ENCODE assay signal across 8 cellular contexts in genomic region chr9:89564257-89564878, GRCh38. TPM values are rescaled to one million over a fixed set of nuclear protein-coding genes. Genes with fewer than 3 reads are reported as not detected.
DNase-seq lines count a peak whose midpoint lies in the region; ATAC-seq and TF ChIP-seq lines count a peak whose summit lies in the region.

No MANE protein-coding gene starts in this region.

- H3K27me3 Mint-ChIP-seq in CD4-positive, alpha-beta memory T cell = peaks cover 2 to 7% of the 10 kb centered on the region in 2 donors

- no peaks in the 10 kb centered on the region for H3K4me1 Mint-ChIP-seq in CD4-positive, alpha-beta memory T cell

- no peaks in the 10 kb centered on the region for H3K27me3 ChIP-seq in CD4-positive, alpha-beta memory T cell (ENCODE audit: insufficient read depth, low read length)

- no peak overlapping the region for H3K4me3 Mint-ChIP-seq in CD4-positive, alpha-beta memory T cell

- H3K9me3 ChIP-seq in CD4-positive, alpha-beta memory T cell (ENCODE audit: control insufficient read depth in 1 of 2, low read length in 2 of 2) = no peaks in the 10 kb centered on the region

- no peaks in the 10 kb centered on the region for H3K4me1 ChIP-seq in CD4-positive, alpha-beta memory T cell (ENCODE audit: insufficient read depth, low read length)

- H3K36me3 ChIP-seq in CD4-positive, alpha-beta memory T cell (ENCODE audit: insufficient read depth, low read length) = no peaks in the 10 kb centered on the region

- no peak for ATAC-seq in activated CD4-positive, CD25-positive, alpha-beta regulatory T cell treated with anti-CD3 and anti-CD28 coated beads, Interleukin-2, amount 50 U/mL, for 24 hours

- peak; percentile 58 for TF ChIP-seq CTCF in GM12864 (IDR thresholded peaks at IDR 0.05; ENCODE audit: low read depth, low read length, missing control alignments)

- no peak overlapping the region for H3K27ac ChIP-seq in CD4-positive, alpha-beta memory T cell (ENCODE audit: low read depth, low read length)

- intact Hi-C loops in CD4-positive, alpha-beta memory T cell (cut with micrococcal nuclease) = no loop called here

- CTCF ChIA-PET in CD4-positive, alpha-beta memory T cell (lab: Charles Lee; ENCODE audit: partially characterized antibody) = no interaction called here

- DNase-seq in GM12864 (ENCODE audit: low read depth) (peak; percentile 37), H4 (ENCODE audit: low spot score) (peak; percentile 52), NCI-H510A (lab: John Stamatoyannopoulos, UW) (peak; percentile 89), glomerular visceral epithelial cell (ENCODE audit: extremely low spot score) (peak; percentile 37), NK-92 (lab: John Stamatoyannopoulos, UW; ENCODE audit: unreplicated experiment) (no peak)
- DNase-seq in stimulated activated CD4-positive, alpha-beta T cell treated with anti-CD3 and anti-CD28 coated beads, Interleukin-15, amount 100 ng/mL, for 24 hours = no peak
- no peak for DNase-seq in CD4-positive, alpha-beta memory T cell

- no peaks in the 10 kb centered on the region for H3K36me3 Mint-ChIP-seq in CD4-positive, alpha-beta memory T cell

- peaks cover 0 to 4% (median 0%) of the 10 kb centered on the region in 8 donors for H3K9me3 Mint-ChIP-seq in CD4-positive, alpha-beta memory T cell

- no peak overlapping the region for H3K27ac Mint-ChIP-seq in CD4-positive, alpha-beta memory T cell

- POLR2A ChIA-PET in CD4-positive, alpha-beta memory T cell (lab: Charles Lee; ENCODE audit: partially characterized antibody) = no interaction called here

- H3K4me3 ChIP-seq in GM12864 (ENCODE audit: low read depth, low read length) = no peak overlapping the region
- no peak overlapping the region for H3K4me3 ChIP-seq in CD4-positive, alpha-beta memory T cell (ENCODE audit: low read length in 2 of 2)

RNA-seq across cellular contexts. Expression of gene GADD45G, which starts 40.4 kb away (rescaled TPM):
- 0.52 and 1.3 TPM in 2 replicates for total RNA-seq in H4 (2014; rRNA removed; shearing (Covaris generic))
- 1 to 10 TPM; 2.4 to 2.9 TPM for total RNA-seq in CD4-positive, alpha-beta memory T cell
- polyA plus RNA-seq in CD4-positive, alpha-beta memory T cell = under 1 TPM in 1 of 2 donors, not detected in 1; 0.96 TPM

Comparison
In these comparisons a context has a peak if more than half of its experiments do, and no peak if none do; other contexts are left out.
1. DNase-seq: peak in GM12864 (single experiment), H4 (single experiment), NCI-H510A (single experiment) and glomerular visceral epithelial cell (single experiment); none in stimulated activated CD4-positive, alpha-beta T cell treated with anti-CD3 and anti-CD28 coated beads, Interleukin-15, amount 100 ng/mL, for 24 hours (single experiment), CD4-positive, alpha-beta memory T cell (0 of 5) and NK-92 (single experiment).